1 cellular context compared by ENCODE assay signal in genomic region chr5:50667653-50668403, GRCh38.
TF ChIP-seq lines count a peak whose summit lies in the region.

No MANE protein-coding gene starts in this region.

TF ChIP-seq in GM12878, 131 proteins besides CTCF, POLR2A, EP300 and RAD21 (continued from another document):
- TF ChIP-seq SKIL (IDR thresholded peaks at IDR 0.05; ENCODE audit: low read depth, poor library complexity, severe bottlenecking), result peak; percentile 56
- no peak for TF ChIP-seq NRF1 (conservative IDR thresholded peaks at IDR 0.05; ENCODE audit: low read depth, low read length)
- peak; percentile 68; the same call in 1 of the 2 replicates for TF ChIP-seq SIN3A (IDR thresholded peaks at IDR 0.05; ENCODE audit: low read depth, low read length)
- no peak for TF ChIP-seq SREBF1 (IDR thresholded peaks at IDR 0.05; ENCODE audit: low read length)
- TF ChIP-seq SIX5 (IDR thresholded peaks at IDR 0.05; ENCODE audit: low read depth, low read length, severe bottlenecking), result no peak
- TF ChIP-seq NR2C2 (IDR thresholded peaks at IDR 0.05; ENCODE audit: borderline replicate concordance, control insufficient read depth, insufficient read length, low read depth), result no peak
- no peak for TF ChIP-seq MTA2 (IDR thresholded peaks at IDR 0.05; ENCODE audit: low read depth)
- no peak for TF ChIP-seq MTA3 (IDR thresholded peaks at IDR 0.05; ENCODE audit: borderline replicate concordance, low read length)
- no peak for TF ChIP-seq ZNF384 (IDR thresholded peaks at IDR 0.05; ENCODE audit: borderline replicate concordance, low read depth, low read length)
- TF ChIP-seq TCF7 (IDR thresholded peaks at IDR 0.05; ENCODE audit: borderline replicate concordance), result peak; percentile 68; the same call in 1 of the 2 replicates
